ENCODE assay signal across 15 cellular contexts in the genomic region with DNA sequence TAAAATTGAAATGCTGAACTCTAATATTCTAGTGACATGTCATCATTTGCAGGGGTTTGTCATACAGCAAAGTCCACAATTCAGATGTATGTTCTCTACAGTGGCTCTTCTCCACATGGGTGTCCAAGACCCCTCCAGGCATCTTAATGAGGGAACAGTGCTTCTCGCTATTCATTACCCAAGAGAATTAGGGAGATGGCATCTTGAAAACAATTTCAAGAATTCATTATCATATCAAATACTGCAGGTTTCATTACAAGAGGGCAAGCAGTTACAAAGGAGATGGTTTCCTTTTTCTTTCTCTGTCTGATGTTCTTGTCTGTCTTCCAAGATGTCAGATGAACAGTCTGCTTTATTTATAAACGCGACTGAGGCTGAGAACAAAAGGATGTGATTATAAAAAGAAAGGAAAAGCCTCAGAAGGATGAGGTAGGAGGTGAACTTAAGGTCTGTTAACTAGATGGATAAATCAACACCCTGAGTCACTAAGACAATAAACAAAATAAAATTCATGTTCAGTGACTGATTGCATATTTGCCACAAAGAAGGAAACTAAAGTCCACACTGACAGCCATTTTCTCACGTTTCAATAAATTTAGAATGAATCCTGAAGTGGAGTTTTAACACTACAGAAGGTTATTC.
DNase-seq lines count a peak whose midpoint lies in the region; ATAC-seq and TF ChIP-seq lines count a peak whose summit lies in the region.
"Had no signal": no experiment of that assay in that cellular context is flagged by ENCODE, and none has a peak within 500 bp of the region (broad histone marks: within the 10 kb centered on the region; RNA-seq: fewer than 3 reads in every experiment).

No MANE protein-coding gene starts in this region.

- H3K36me3 ChIP-seq in PC-3 (ENCODE audit: low read depth, low read length) (no peaks in the 10 kb centered on the region), endodermal cell (ENCODE audit: control insufficient read depth, insufficient read depth, low read length) (no peaks in the 10 kb centered on the region), thyroid gland (no peaks in the 10 kb centered on the region)
- H3K36me3 ChIP-seq: ascending aorta had no signal

- H3K36me3 Mint-ChIP-seq in endodermal cell (ENCODE audit: low read depth) (peaks cover 2% of the 10 kb centered on the region), neural crest cell (ENCODE audit: low read depth) (no peaks in the 10 kb centered on the region)
- H3K36me3 Mint-ChIP-seq: natural killer cell had no signal

- H3K4me3 Mint-ChIP-seq in endodermal cell: no peak overlapping the region
- no peak overlapping the region for H3K4me3 Mint-ChIP-seq in neural crest cell
- H3K4me3 Mint-ChIP-seq: B cell, natural killer cell, T-cell had no signal

- no peaks in the 10 kb centered on the region for H3K27me3 Mint-ChIP-seq in endodermal cell (ENCODE audit: insufficient read depth)
- H3K27me3 Mint-ChIP-seq in neural crest cell (ENCODE audit: low read depth): no peaks in the 10 kb centered on the region
- H3K27me3 Mint-ChIP-seq: B cell, T-cell had no signal

- H3K27ac Mint-ChIP-seq in endodermal cell (no peak overlapping the region), neural crest cell (ENCODE audit: unreplicated experiment) (peak overlapping the region; percentile 17)
- H3K27ac Mint-ChIP-seq: B cell, natural killer cell, T-cell had no signal

- intact Hi-C loops in PC-3 (cut with micrococcal nuclease) (no loop called here), thyroid gland (cut with DNase I) (no loop called here)

- H3K9ac ChIP-seq in PC-3 (ENCODE audit: low read length) (no peak overlapping the region), endodermal cell (ENCODE audit: extremely low read depth, low read length, poor library complexity, severe bottlenecking) (no peak overlapping the region)

- H3K9me2 ChIP-seq in PC-3 (replicated peaks; ENCODE audit: low read length): no peaks in the 10 kb centered on the region

- H3K27me3 ChIP-seq in PC-3 (ENCODE audit: low read length) (no peaks in the 10 kb centered on the region), endodermal cell (ENCODE audit: control insufficient read depth, insufficient read depth, low read length, poor library complexity, severe bottlenecking) (no peaks in the 10 kb centered on the region), thyroid gland (no peaks in the 10 kb centered on the region)
- H3K27me3 ChIP-seq: ascending aorta had no signal

- no peaks in the 10 kb centered on the region for H3K79me2 ChIP-seq in PC-3 (ENCODE audit: low read length)

- 38 to 55% methylated on average over 4 of the region's 4 CpGs for WGBS in endodermal cell (ENCODE audit: insufficient coverage in 1 of 2, insufficient read length in 1 of 2), 2 experiments
- 76 to 81% methylated on average over 4 of the region's 4 CpGs for WGBS in thyroid gland, 2 donors

- no peaks in the 10 kb centered on the region for H3K9me3 Mint-ChIP-seq in endodermal cell
- H3K9me3 Mint-ChIP-seq in neural crest cell: no peaks in the 10 kb centered on the region
- H3K9me3 Mint-ChIP-seq: natural killer cell, T-cell had no signal

- H3K4me2 ChIP-seq in PC-3 (ENCODE audit: low read length): peak overlapping the region; percentile 32

- peak; percentile 84 for ATAC-seq in PC-3
- ATAC-seq: natural killer cell, T-cell had no signal

- H3K4me3 ChIP-seq in PC-3 (ENCODE audit: low read length) (no peak overlapping the region), endodermal cell (ENCODE audit: low read length) (no peak overlapping the region), thyroid gland (replicated peaks in 1 of 3) (no peak overlapping the region)
- H3K4me3 ChIP-seq: ascending aorta had no signal

- POLR2A ChIA-PET in PC-3 (lab: Charles Lee; ENCODE audit: unreplicated experiment): no interaction called here

- H3K9me3 ChIP-seq in PC-3 (ENCODE audit: low read length): no peaks in the 10 kb centered on the region
- no peaks in the 10 kb centered on the region for H3K9me3 ChIP-seq in endodermal cell (ENCODE audit: control insufficient read depth, low read length)
- H3K9me3 ChIP-seq in thyroid gland: no peaks in the 10 kb centered on the region
- H3K9me3 ChIP-seq: ascending aorta had no signal

- no peak for TF ChIP-seq CTCF in PC-3 (conservative IDR thresholded peaks at IDR 0.05; ENCODE audit: low read depth, low read length)
- TF ChIP-seq CTCF in endodermal cell (conservative IDR thresholded peaks at IDR 0.05): no peak
- no peak for TF ChIP-seq CTCF in neural crest cell (conservative IDR thresholded peaks at IDR 0.05)
- TF ChIP-seq CTCF in thyroid gland (IDR thresholded peaks at IDR 0.05): no peak

- no peaks in the 10 kb centered on the region for H3F3A ChIP-seq in PC-3 (ENCODE audit: low read length, unreplicated experiment)

- CTCF ChIA-PET in PC-3 (lab: Charles Lee): no interaction called here

- no peak for TF ChIP-seq POLR2A in thyroid gland (IDR thresholded peaks at IDR 0.05)

- H3K4me1 Mint-ChIP-seq in endodermal cell: peaks cover 6% of the 10 kb centered on the region
- peaks cover 12% of the 10 kb centered on the region for H3K4me1 Mint-ChIP-seq in neural crest cell
- H3K4me1 Mint-ChIP-seq: B cell, T-cell had no signal

- peaks cover 9% of the 10 kb centered on the region for H3K4me1 ChIP-seq in PC-3 (ENCODE audit: insufficient read depth, low read length)
- no peaks in the 10 kb centered on the region for H3K4me1 ChIP-seq in endodermal cell (ENCODE audit: control insufficient read depth, insufficient read depth, low read length)
- H3K4me1 ChIP-seq in thyroid gland: no peaks in the 10 kb centered on the region
- H3K4me1 ChIP-seq: ascending aorta had no signal

- H4K20me1 ChIP-seq in PC-3 (ENCODE audit: low read length): no peaks in the 10 kb centered on the region

- no TSS peak for BruUV-seq in PC-3 (replicated peaks; lab: Mats Ljungman, UMichigan)

- peak; percentile 30 for DNase-seq in ELR (ENCODE audit: low read depth)
- peak; percentile 41 for DNase-seq in PC-3
- no peak for DNase-seq in endodermal cell
- DNase-seq in neural crest cell (ENCODE audit: low read depth, low spot score): no peak
- no peak for DNase-seq in thyroid gland
- DNase-seq in NCI-H1930 (lab: John Stamatoyannopoulos, UW): no peak
- no peak for DNase-seq in activated effector memory CD4-positive, alpha-beta T cell treated with Interleukin-2 at 50 U/mL for 16 hours
- no peak for DNase-seq in medulla oblongata (ENCODE audit: extremely low spot score)
- DNase-seq: activated effector memory CD4-positive, alpha-beta T cell treated with anti-CD3 and anti-CD28 coated beads, Interleukin-2, amount 50 U/mL, for 16 hours; natural killer cell; NCI-H1092 treated with DMSO at 0.1 percent for 48 hours; retina; T-cell had no signal

- peak overlapping the region; percentile 29 for H2AFZ ChIP-seq in PC-3 (ENCODE audit: low read length)

- H3K27ac ChIP-seq in PC-3 (ENCODE audit: low read length) (no peak overlapping the region), endodermal cell (ENCODE audit: low read depth, low read length) (peak overlapping the region; percentile 2), thyroid gland (no peak overlapping the region)
- H3K27ac ChIP-seq: ascending aorta had no signal

Comparison
In these comparisons a context has a peak if more than half of its experiments do, and no peak if none do; other contexts are left out.
1. DNase-seq: peak in ELR (single experiment) and PC-3 (single experiment); none in endodermal cell (single experiment), neural crest cell (single experiment), thyroid gland (0 of 2), NCI-H1930 (0 of 2), activated effector memory CD4-positive, alpha-beta T cell treated with Interleukin-2 at 50 U/mL for 16 hours (single experiment) and medulla oblongata (single experiment).